ENCODE assay signal across 8 cellular contexts in genomic region chr19:40147693-40148347, GRCh38. TPM values are rescaled to one million over a fixed set of nuclear protein-coding genes. Genes with fewer than 3 reads are reported as not detected.
A peak's percentile ranks its signal among the peaks of the same experiment; 100 is the strongest.
DNase-seq lines count a peak whose midpoint lies in the region; ATAC-seq, FAIRE-seq and TF ChIP-seq lines count a peak whose summit lies in the region.

No MANE protein-coding gene starts in this region.

- no peak for FAIRE-seq in GM12878 (lab: Jason Lieb, UNC)

- peak overlapping the region; percentile 56; the same call in 1 of the 2 replicates for H2AFZ ChIP-seq in GM12878 (ENCODE audit: control insufficient read depth, low read depth, low read length)

- no peak for ATAC-seq in GM12878
- peak; percentile 65 for ATAC-seq in mucosa of descending colon
- no peak for ATAC-seq in GM21367 (IDR thresholded peaks at IDR 0.05; ENCODE audit: unreplicated experiment)

- 83% methylated on average over 20 of the region's 21 CpGs for WGBS in GM12878 (ENCODE audit: insufficient coverage, insufficient replicate concordance, low lambda C conversion rate, missing lambda C conversion rate)

- in situ Hi-C loops in GM12878 (cut with MboI), result no loop called here

- RAD21 ChIA-PET in GM12878 (lab: Charles Lee; ENCODE audit: unreplicated experiment), result interaction anchor here (0.6 kb wide), 1 partner anchor 314 kb away, joined by 3 read pairs; the partner anchor contains the start of gene DYRK1B

- H3K27ac ChIP-seq in GM12878 (ENCODE audit: control insufficient read depth, insufficient read depth) (peak overlapping the region; percentile 56), caudate nucleus (ENCODE audit: low read depth, low read length) (no peak overlapping the region)

- DNase-seq in Daoy (ENCODE audit: low read depth) (peak; percentile 78), MG63 (peak; percentile 64), GM12878 (ENCODE audit: low read depth, low spot score) (no peak), mucosa of descending colon (peak in 1 of 3 donors; percentile 27), caudate nucleus (lab: John Stamatoyannopoulos, UW) (no peak), NCI-H345 (lab: John Stamatoyannopoulos, UW) (no peak)
- no peak for DNase-seq in effector CD4-positive, alpha-beta T cell

- POLR2A ChIA-PET in GM12878 (lab: Charles Lee), result no interaction called here

- intact Hi-C loops in GM12878 (cut with micrococcal nuclease; ENCODE audit: unreplicated experiment) (no loop called here), mucosa of descending colon (cut with DNase I, micrococcal nuclease) (loop anchor here in 1 of 2 donors (10.0 kb wide), 1 partner anchor 77 kb away; the partner anchor contains the start of gene CCNP)

- TF ChIP-seq CTCF in GM12878 (IDR thresholded peaks at IDR 0.05 in 2 of 3, conservative IDR thresholded peaks at IDR 0.05 in 1 of 3; ENCODE audit: control insufficient read depth in 2 of 3, extremely low read depth in 1 of 3, insufficient read depth in 1 of 3, low read depth in 3 of 3, low read length in 3 of 3) (no peak), mucosa of descending colon (IDR thresholded peaks at IDR 0.05) (no peak)

- H3K36me3 ChIP-seq in MG63 (no peaks in the 10 kb centered on the region), GM12878 (ENCODE audit: control insufficient read depth in 2 of 2, insufficient read depth in 2 of 2, low read length in 1 of 2) (no peaks in the 10 kb centered on the region), mucosa of descending colon (ENCODE audit: low read depth) (no peaks in the 10 kb centered on the region)

- H4K20me1 ChIP-seq in GM12878 (ENCODE audit: control insufficient read depth, insufficient read depth), result no peaks in the 10 kb centered on the region

- H3K4me1 ChIP-seq in GM12878 (ENCODE audit: control insufficient read depth, insufficient read depth, low read length) (peaks cover 36% of the 10 kb centered on the region), mucosa of descending colon (ENCODE audit: low read depth) (no peaks in the 10 kb centered on the region)

- TF ChIP-seq POLR2A in GM12878 (IDR thresholded peaks at IDR 0.05; ENCODE audit: low read depth, low read length), result no peak

- peak overlapping the region; percentile 57; the same call in 1 of the 2 replicates for H3K4me2 ChIP-seq in GM12878 (ENCODE audit: control insufficient read depth, insufficient read depth)

- H3K9me3 ChIP-seq in MG63, result no peaks in the 10 kb centered on the region
- H3K9me3 ChIP-seq in GM12878 (replicated peaks; ENCODE audit: control insufficient read depth, insufficient read depth, low read length), result no peaks in the 10 kb centered on the region
- no peaks in the 10 kb centered on the region for H3K9me3 ChIP-seq in mucosa of descending colon

- CTCF ChIA-PET in GM12878 (lab: Yijun Ruan, JAX), result interaction anchor here (0.8 to 10.1 kb wide), 2 partner anchors 17 to 383 kb away, joined by 3 to 199 read pairs; no protein-coding TSS in a partner anchor

- no peak for TF ChIP-seq EP300 in GM12878 (IDR thresholded peaks at IDR 0.05; ENCODE audit: borderline replicate concordance in 1 of 2, control insufficient read depth in 1 of 2, low read depth in 2 of 2, low read length in 2 of 2)

- SMC1A ChIA-PET in GM12878 (lab: Charles Lee; ENCODE audit: uncharacterized antibody, unreplicated experiment), result interaction anchor here (0.7 to 1.0 kb wide), 2 partner anchors 17 to 491 kb away, joined by 3 read pairs; no protein-coding TSS in a partner anchor

- peaks cover 1% of the 10 kb centered on the region for H3K79me2 ChIP-seq in GM12878 (ENCODE audit: control insufficient read depth, insufficient read depth, low read length)

- H3K27me3 ChIP-seq in MG63 (no peaks in the 10 kb centered on the region), GM12878 (replicated peaks in 1 of 2; ENCODE audit: control insufficient read depth in 2 of 2, insufficient read depth in 2 of 2, low read length in 1 of 2) (no peaks in the 10 kb centered on the region)

- H3K4me3 ChIP-seq in MG63 (peak overlapping the region; percentile 40), GM12878 (no peak overlapping the region), mucosa of descending colon (no peak overlapping the region)

- no peak for TF ChIP-seq RAD21 in GM12878 (IDR thresholded peaks at IDR 0.05; ENCODE audit: insufficient read depth, low read depth, low read length)

- no peak overlapping the region for H3K9ac ChIP-seq in GM12878 (ENCODE audit: control insufficient read depth, insufficient read depth, low read length)

- no TSS peak for BruUV-seq in GM12878 (replicated peaks; lab: Mats Ljungman, UMichigan)

TF ChIP-seq in GM12878, 131 proteins besides CTCF, POLR2A, EP300 and RAD21:
- TF ChIP-seq ZNF207 (IDR thresholded peaks at IDR 0.05; ENCODE audit: borderline replicate concordance) (no peak), EED (IDR thresholded peaks at IDR 0.05; ENCODE audit: low read depth) (peak; percentile 45; the same call in 1 of the 2 replicates)

RNA-seq across cellular contexts. Expression of gene MAP3K10, which starts 43.4 kb away (rescaled TPM):
- total RNA-seq in Daoy (2014; rRNA removed; shearing (Covaris generic)), result 10.0 and 10.9 TPM in 2 replicates
- total RNA-seq in MG63 (2014; rRNA removed; shearing (Covaris generic); ENCODE audit: low replicate concordance), result 4.2 and 13.8 TPM in 2 replicates
- 16.6 and 22.1 TPM in 2 replicates for total RNA-seq in GM12878 (2013; cell fraction: nucleolus; rRNA removed)
- total RNA-seq in GM12878 (2014; rRNA removed) (9.0 and 13.6 TPM in 2 replicates), GM12878 (2014; rRNA removed; fragmentation: Illumina TruSeq; extraction: Trizol) (4.5 and 5.0 TPM in 2 replicates), GM12878 (2021) (14.1 and 16.6 TPM in 2 replicates), mucosa of descending colon (10 to 100 TPM; 11.0 to 23.3 (median 12.2) TPM)
- polyA plus RNA-seq in GM12878 (2011; ENCODE audit: low read depth), result 2.2 TPM
- polyA plus RNA-seq in GM12878 (2011; rRNA removed) (1.3 and 2.2 TPM in 2 replicates), GM12878 (2014; fragmentation: Illumina TruSeq; extraction: Trizol) (1.1 and 2.5 TPM in 2 replicates), GM12878 (2014; fragmentation: Nextera tagmentation; extraction: Ambion mirVana) (under 1 TPM; 0.11 to 0.16 TPM), GM12878 (2014; rRNA removed) (9.9 and 15.1 TPM in 2 replicates), GM12878 (2016; fragmentation: Nextera tagmentation; extraction: Ambion mirVana) (1 to 10 TPM in 1 of 2 experiments, under 1 TPM in 1; 0.53 to 2.7 TPM)
- 1.8 and 3.8 TPM in 2 replicates for polyA plus RNA-seq in GM12878 (2011; cell fraction: cytosol; rRNA removed)
- polyA plus RNA-seq in GM12878 (2011; cell fraction: nucleus; rRNA removed), result 23.0 and 24.8 TPM in 2 replicates
- polyA plus RNA-seq in GM12878 (2012), result 9.2 and 10.8 TPM in 2 replicates
- 3.1 and 9.0 TPM in 2 replicates for polyA minus RNA-seq in GM12878 (2011; rRNA and poly(A)+ RNA removed)
- 4.5 and 4.6 TPM in 2 replicates for polyA minus RNA-seq in GM12878 (2011; cell fraction: cytosol; rRNA and poly(A)+ RNA removed)
- 6.2 and 11.0 TPM in 2 replicates for polyA minus RNA-seq in GM12878 (2011; cell fraction: nucleus; rRNA and poly(A)+ RNA removed)

RNA-seq across cellular contexts. Expression of gene ZNF780A, which starts 57.1 kb away (rescaled TPM):
- total RNA-seq in Daoy (2014; rRNA removed; shearing (Covaris generic)), result 16.1 and 18.5 TPM in 2 replicates
- 1.5 and 61.0 TPM in 2 replicates for total RNA-seq in MG63 (2014; rRNA removed; shearing (Covaris generic); ENCODE audit: low replicate concordance)
- total RNA-seq in GM12878 (2013; cell fraction: nucleolus; rRNA removed), result 64.7 and 71.7 TPM in 2 replicates
- total RNA-seq in GM12878 (2014; rRNA removed) (13.8 and 19.8 TPM in 2 replicates), GM12878 (2014; rRNA removed; fragmentation: Illumina TruSeq; extraction: Trizol) (19.5 and 22.8 TPM in 2 replicates), GM12878 (2021) (17.0 and 19.0 TPM in 2 replicates), mucosa of descending colon (10 to 100 TPM; 15.9 to 17.7 (median 17.3) TPM)
- polyA plus RNA-seq in GM12878 (2011; ENCODE audit: low read depth), result 42.2 TPM
- polyA plus RNA-seq in GM12878 (2011; rRNA removed) (26.5 and 33.8 TPM in 2 replicates), GM12878 (2014; fragmentation: Illumina TruSeq; extraction: Trizol) (18.2 and 22.7 TPM in 2 replicates), GM12878 (2014; fragmentation: Nextera tagmentation; extraction: Ambion mirVana) (10 to 100 TPM; 19.6 to 27.6 TPM), GM12878 (2014; rRNA removed) (11.4 and 16.2 TPM in 2 replicates), GM12878 (2016; fragmentation: Nextera tagmentation; extraction: Ambion mirVana) (10 to 100 TPM; 10.9 to 12.0 TPM)
- 9.5 and 13.6 TPM in 2 replicates for polyA plus RNA-seq in GM12878 (2011; cell fraction: cytosol; rRNA removed)
- polyA plus RNA-seq in GM12878 (2011; cell fraction: nucleus; rRNA removed), result 22.7 and 23.4 TPM in 2 replicates
- 15.5 and 18.6 TPM in 2 replicates for polyA plus RNA-seq in GM12878 (2012)
- 27.5 and 35.0 TPM in 2 replicates for polyA minus RNA-seq in GM12878 (2011; rRNA and poly(A)+ RNA removed)
- polyA minus RNA-seq in GM12878 (2011; cell fraction: cytosol; rRNA and poly(A)+ RNA removed), result 5.2 and 8.2 TPM in 2 replicates
- polyA minus RNA-seq in GM12878 (2011; cell fraction: nucleus; rRNA and poly(A)+ RNA removed), result 26.4 and 27.7 TPM in 2 replicates

Comparison
In these comparisons a context has a peak if more than half of its experiments do, and no peak if none do; other contexts are left out.
1. DNase-seq: peak in Daoy (single experiment) and MG63 (single experiment); none in GM12878 (single experiment), caudate nucleus (0 of 61), effector CD4-positive, alpha-beta T cell (single experiment) and NCI-H345 (single experiment).